In genomic region chr11:37505406-37505805, GRCh38 we compare ENCODE assay signal across 1 cellular context.
TF ChIP-seq lines count a peak whose summit lies in the region.

No MANE protein-coding gene starts in this region.

TF ChIP-seq in IMR-90, 13 proteins besides CTCF, POLR2A, EP300 and RAD21:
- TF ChIP-seq MAFK (IDR thresholded peaks at IDR 0.05; ENCODE audit: low read depth, low read length) (no peak), RFX5 (IDR thresholded peaks at IDR 0.05; ENCODE audit: low read depth, low read length) (no peak), CHD1 (IDR thresholded peaks at IDR 0.05; ENCODE audit: low read depth, low read length) (no peak), RCOR1 (IDR thresholded peaks at IDR 0.05; ENCODE audit: insufficient replicate concordance, low read length) (no peak)
